In the genomic region with DNA sequence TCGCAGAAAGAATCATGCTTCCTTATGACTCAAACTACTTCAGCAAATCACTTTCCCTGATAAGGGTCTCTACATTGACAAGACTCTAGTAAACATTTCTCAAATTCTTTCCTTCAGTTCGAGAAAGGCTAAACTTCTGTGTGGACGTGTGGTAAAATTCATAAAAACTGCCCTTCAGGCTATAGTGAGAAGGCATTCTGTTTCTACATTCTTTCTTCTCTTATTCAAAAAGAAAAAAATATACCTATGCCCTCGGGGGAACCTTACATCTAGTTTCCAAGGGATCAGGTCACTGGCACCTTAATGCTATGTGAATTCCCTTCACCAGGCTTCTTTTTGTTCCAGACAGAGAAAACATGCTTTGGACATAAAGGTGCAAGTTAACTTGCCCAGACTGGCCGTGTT, we compare ENCODE assay signal across 19 cellular contexts. TPM values are rescaled to one million over a fixed set of nuclear protein-coding genes. Genes with fewer than 3 reads are reported as not detected.
DNase-seq lines count a peak whose midpoint lies in the region; ATAC-seq and TF ChIP-seq lines count a peak whose summit lies in the region.
"Had no signal": no experiment of that assay in that cellular context is flagged by ENCODE, and none has a peak within 500 bp of the region (broad histone marks: within the 10 kb centered on the region; RNA-seq: fewer than 3 reads in every experiment).

No MANE protein-coding gene starts in this region.

- TF ChIP-seq POLR2A in prostate gland (IDR thresholded peaks at IDR 0.05), result no peak
- no peak for TF ChIP-seq POLR2A in thyroid gland (IDR thresholded peaks at IDR 0.05)

- 45% methylated on average over 5 of the region's 5 CpGs for WGBS in prostate gland
- 67 to 71% methylated on average over 5 of the region's 5 CpGs for WGBS in thyroid gland, 2 donors

- H3K4me1 ChIP-seq in prostate gland (replicated peaks) (no peaks in the 10 kb centered on the region), thyroid gland (no peaks in the 10 kb centered on the region)

- H3K27me3 ChIP-seq in prostate gland (replicated peaks; ENCODE audit: insufficient read depth), result no peaks in the 10 kb centered on the region
- no peaks in the 10 kb centered on the region for H3K27me3 ChIP-seq in thyroid gland

- H3K27ac ChIP-seq in prostate gland (no peak overlapping the region), thyroid gland (no peak overlapping the region)

- DNase-seq in HPDE6-E6E7 (ENCODE audit: extremely low spot score) (peak; percentile 49), amniotic epithelial cell (ENCODE audit: low read depth) (peak; percentile 43), fibroblast of the aortic adventitia (ENCODE audit: low read depth) (peak; percentile 28), prostate gland (ENCODE audit: low spot score) (peak; percentile 63), NCI-H1092 treated with DMSO at 0.1 percent for 48 hours (lab: John Stamatoyannopoulos, UW) (no peak), thyroid gland (no peak), anterior cingulate cortex (lab: John Stamatoyannopoulos, UW) (no peak)
- DNase-seq: activated effector memory CD4-positive, alpha-beta T cell treated with anti-CD3 and anti-CD28 coated beads, Interleukin-2, amount 50 U/mL, for 16 hours; DMS79 treated with DMSO at 0.1 percent for 48 hours; effector CD8-positive, alpha-beta T cell; Karpas-422; NCI-H1694; NCI-H524; T-helper 1 cell had no signal

- no peak overlapping the region for H3K4me3 ChIP-seq in fibroblast of the aortic adventitia (ENCODE audit: low read depth, low read length)
- H3K4me3 ChIP-seq in prostate gland, result no peak overlapping the region
- no peak overlapping the region for H3K4me3 ChIP-seq in thyroid gland (replicated peaks in 1 of 3)

- H3K9me3 ChIP-seq in prostate gland (no peaks in the 10 kb centered on the region), thyroid gland (no peaks in the 10 kb centered on the region)

- TF ChIP-seq CTCF in fibroblast of the aortic adventitia (IDR thresholded peaks at IDR 0.05; ENCODE audit: insufficient read depth, low read length) (no peak), prostate gland (IDR thresholded peaks at IDR 0.05) (peak in 2 of 4 experiments; percentile 20 to 43), thyroid gland (IDR thresholded peaks at IDR 0.05) (no peak)

- intact Hi-C loops in prostate gland (cut with DNase I) (no loop called here), thyroid gland (cut with DNase I) (no loop called here)

- no peaks in the 10 kb centered on the region for H3K36me3 ChIP-seq in prostate gland
- no peaks in the 10 kb centered on the region for H3K36me3 ChIP-seq in thyroid gland

- ATAC-seq in GM18498 (IDR thresholded peaks at IDR 0.05; ENCODE audit: unreplicated experiment), result no peak
- ATAC-seq: HCT116 had no signal

RNA-seq across cellular contexts. Expression of a gene that starts 4.9 kb away (rescaled TPM):
- total RNA-seq in fibroblast of the aortic adventitia (ENCODE audit: low replicate concordance) (2.0 and 12.9 TPM in 2 replicates), prostate gland (10 to 100 TPM in 1 of 2 donors, 1 to 10 TPM in 1; 2.0 to 10.7 TPM), thyroid gland (10 to 100 TPM in 3 of 4 donors, 1 to 10 TPM in 1; 9.4 to 24.7 (median 20.6) TPM)
- total RNA-seq: glomerular endothelial cell, kidney epithelial cell, myocyte had no signal

Comparison
In these comparisons a context has a peak if more than half of its experiments do, and no peak if none do; other contexts are left out.
1. DNase-seq: peak in HPDE6-E6E7 (single experiment), amniotic epithelial cell (single experiment), fibroblast of the aortic adventitia (single experiment) and prostate gland (single experiment); none in NCI-H1092 treated with DMSO at 0.1 percent for 48 hours (single experiment), thyroid gland (0 of 2) and anterior cingulate cortex (0 of 58).